Comparison of ENCODE assay signal across 1 cellular context in genomic region chr2:164868563-164869419, GRCh38.
TF ChIP-seq lines count a peak whose summit lies in the region.

No MANE protein-coding gene starts in this region.

TF ChIP-seq in HEK293, 187 proteins besides CTCF, POLR2A, EP300 and RAD21 (continued from another document):
- TF ChIP-seq ZFHX2 (tag by site-specific recombination; conservative IDR thresholded peaks at IDR 0.05) (no peak), ZNF473 (tag by site-specific recombination; IDR thresholded peaks at IDR 0.05) (no peak), ZNF341 (tag by site-specific recombination; IDR thresholded peaks at IDR 0.05; ENCODE audit: low read depth) (no peak), ZSCAN18 (tag by site-specific recombination; IDR thresholded peaks at IDR 0.05) (no peak), PRDM6 (tag by site-specific recombination; IDR thresholded peaks at IDR 0.05) (peak; percentile 68), ZNF221 (tag by site-specific recombination; IDR thresholded peaks at IDR 0.05; ENCODE audit: borderline replicate concordance) (no peak), ZNF544 (tag by site-specific recombination; IDR thresholded peaks at IDR 0.05) (no peak), INSM2 (tag by site-specific recombination; IDR thresholded peaks at IDR 0.05) (no peak), ZNF157 (tag by site-specific recombination; IDR thresholded peaks at IDR 0.05) (no peak), ZNF132 (tag by site-specific recombination; IDR thresholded peaks at IDR 0.05; ENCODE audit: borderline replicate concordance) (no peak), ZNF624 (tag by site-specific recombination; IDR thresholded peaks at IDR 0.05) (no peak), ZNF560 (tag by site-specific recombination; IDR thresholded peaks at IDR 0.05; ENCODE audit: borderline replicate concordance) (no peak)
- TF ChIP-seq, protein P1, sequence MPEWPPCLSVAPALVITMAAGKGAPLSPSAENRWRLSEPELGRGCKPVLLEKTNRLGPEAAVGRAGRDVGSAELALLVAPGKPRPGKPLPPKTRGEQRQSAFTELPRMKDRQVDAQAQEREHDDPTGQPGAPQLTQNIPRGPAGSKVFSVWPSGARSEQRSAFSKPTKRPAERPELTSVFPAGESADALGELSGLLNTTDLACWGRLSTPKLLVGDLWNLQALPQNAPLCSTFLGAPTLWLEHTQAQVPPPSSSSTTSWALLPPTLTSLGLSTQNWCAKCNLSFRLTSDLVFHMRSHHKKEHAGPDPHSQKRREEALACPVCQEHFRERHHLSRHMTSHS (tag by site-specific recombination; IDR thresholded peaks at IDR 0.05): no peak
